In genomic region chr17:57962441-57963148, GRCh38 we compare ENCODE assay signal across 16 cellular contexts. TPM values are rescaled to one million over a fixed set of nuclear protein-coding genes. Genes with fewer than 3 reads are reported as not detected.
DNase-seq lines count a peak whose midpoint lies in the region.
"Had no signal": no experiment of that assay in that cellular context is flagged by ENCODE, and none has a peak within 500 bp of the region (broad histone marks: within the 10 kb centered on the region; RNA-seq: fewer than 3 reads in every experiment).

No MANE protein-coding gene starts in this region.

- intact Hi-C loops in posterior vena cava (cut with DNase I) = no loop called here

- peak; percentile 7 to 12 for DNase-seq in activated T-cell treated with anti-CD3 and anti-CD28 coated beads, Interleukin-2, amount 50 U/mL, for 48 hours
- no peak for DNase-seq in activated T-cell treated with anti-CD3 and anti-CD28 coated beads, Interleukin-2, amount 50 U/mL, for 1 hour
- DNase-seq in islet precursor cell (peak; percentile 40), posterior vena cava (ENCODE audit: low spot score) (peak; percentile 56), NCI-H1436 treated with DMSO at 0.1 percent for 48 hours (lab: John Stamatoyannopoulos, UW) (no peak), SIG-M5 (lab: John Stamatoyannopoulos, UW) (no peak), hepatic stellate cell (ENCODE audit: low spot score) (no peak)
- DNase-seq: DMS53, EL, GM23248, NCI-H1092 treated with DMSO at 0.1 percent for 48 hours, NCI-H1694 treated with DMSO at 0.1 percent for 48 hours, NCI-H226, NCI-H82, RPMI8226, SHP77 treated with DMSO at 0.1 percent for 48 hours had no signal

RNA-seq across cellular contexts. Expression of gene CUEDC1, which starts 7.4 kb away (rescaled TPM):
- total RNA-seq in posterior vena cava = 10 to 100 TPM; 42.3 to 43.6 TPM

RNA-seq across cellular contexts. Expression of gene VEZF1, which starts 25.5 kb away (rescaled TPM):
- total RNA-seq in posterior vena cava = 10 to 100 TPM; 56.1 to 61.8 TPM

RNA-seq across cellular contexts. Expression of gene SRSF1, which starts 44.5 kb away (rescaled TPM):
- total RNA-seq in posterior vena cava = 100 to 1,000 TPM; 120 to 152 TPM

Comparison
In these comparisons a context has a peak if more than half of its experiments do, and no peak if none do; other contexts are left out.
1. DNase-seq: peak in activated T-cell treated with anti-CD3 and anti-CD28 coated beads, Interleukin-2, amount 50 U/mL, for 48 hours (2 of 2), islet precursor cell (single experiment) and posterior vena cava (single experiment); none in activated T-cell treated with anti-CD3 and anti-CD28 coated beads, Interleukin-2, amount 50 U/mL, for 1 hour (single experiment), NCI-H1436 treated with DMSO at 0.1 percent for 48 hours (single experiment), SIG-M5 (single experiment) and hepatic stellate cell (single experiment).